8 cellular contexts compared by ENCODE assay signal in the genomic region with DNA sequence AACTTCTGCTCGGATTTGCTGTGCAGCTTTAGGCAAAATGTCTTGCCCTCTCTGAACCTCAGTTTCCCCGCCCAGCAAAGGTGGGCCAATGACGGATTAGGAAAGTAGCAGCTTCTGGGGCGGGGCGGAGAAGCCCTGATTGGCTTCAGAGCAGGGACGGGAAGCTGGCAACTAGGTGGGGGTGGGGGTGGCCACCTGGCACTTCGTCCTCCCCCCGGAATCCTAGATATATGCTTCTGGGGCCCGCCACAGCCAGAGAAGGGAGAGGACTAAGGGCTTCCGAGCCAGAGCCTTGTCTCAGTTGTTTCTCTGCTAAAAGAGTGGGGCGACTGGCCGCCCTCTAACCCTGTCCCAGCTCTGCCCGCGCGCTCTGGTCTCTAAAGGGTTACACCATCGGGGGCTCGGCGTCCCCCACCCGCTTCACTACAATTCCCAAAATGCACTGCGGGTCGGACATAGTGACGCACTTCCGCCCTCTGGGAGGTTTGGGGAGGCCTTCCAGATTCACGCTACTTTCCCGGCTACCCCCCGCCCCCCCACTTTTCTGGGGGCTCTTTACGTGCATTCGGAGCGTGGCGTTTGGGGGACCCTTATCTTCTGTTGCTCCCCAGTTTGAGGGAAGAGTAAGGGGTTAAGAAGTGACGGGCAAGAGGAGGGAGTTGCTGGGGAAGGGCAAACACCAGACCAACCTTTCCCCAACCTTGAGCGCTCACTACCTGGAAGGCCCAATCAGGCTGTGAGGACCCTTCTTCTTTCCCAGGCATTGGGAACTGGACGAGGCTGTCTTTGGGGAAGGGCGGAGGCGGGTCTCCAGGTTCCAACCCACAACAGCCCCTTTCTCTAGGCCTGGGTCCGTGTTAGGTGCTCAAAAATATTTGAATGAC. TPM values are rescaled to one million over a fixed set of nuclear protein-coding genes. Genes with fewer than 3 reads are reported as not detected.
DNase-seq lines count a peak whose midpoint lies in the region; ATAC-seq and FAIRE-seq lines count a peak whose summit lies in the region.

No MANE protein-coding gene starts in this region.

- FAIRE-seq in RCC 7860 (lab: Jason Lieb, UNC), result no peak

- intact Hi-C loops in activated T-helper 1 cell treated with anti-CD3 and anti-CD28 coated beads, Interleukin-12 subunit alpha, Interleukin-12 subunit beta, Interleukin-2, Interleukin-4 antibody, amounts not matched to agents 30 ng/mL and 10 ng/mL and 1 ng/mL, durations not matched to agents 14 hours and 24 hours and 36 hours (cut with micrococcal nuclease), result loop anchor here (1.0 to 10.0 kb wide), 9 partner anchors 16 to 480 kb away; partner anchors contain the start of genes CCDC61, FBXO46, MYPOP and OPA3

- ATAC-seq in GM21737 (IDR thresholded peaks at IDR 0.05; ENCODE audit: unreplicated experiment) (peak; percentile 41), naive B cell (ENCODE audit: low read depth in 2 of 2) (peak; percentile 70)

- H3K9me3 Mint-ChIP-seq in activated T-helper 1 cell treated with anti-CD3 and anti-CD28 coated beads, Interleukin-12 subunit alpha, Interleukin-12 subunit beta, Interleukin-2, Interleukin-4 antibody, amounts not matched to agents 30 ng/mL and 10 ng/mL and 1 ng/mL, durations not matched to agents 14 hours and 24 hours and 36 hours, result no peaks in the 10 kb centered on the region
- H3K9me3 Mint-ChIP-seq in naive B cell, result no peaks in the 10 kb centered on the region

- peak; percentile 71 for DNase-seq in DMS153 treated with DMSO at 0.1 percent for 48 hours (lab: John Stamatoyannopoulos, UW; ENCODE audit: unreplicated experiment)
- DNase-seq in Kasumi-1 (lab: John Stamatoyannopoulos, UW), result peak; percentile 91
- DNase-seq in RCC 7860 (ENCODE audit: low spot score), result peak; percentile 75
- DNase-seq in activated T-helper 1 cell treated with anti-CD3 and anti-CD28 coated beads, Interleukin-12 subunit alpha, Interleukin-12 subunit beta, Interleukin-2, Interleukin-4 antibody, amounts not matched to agents 30 ng/mL and 10 ng/mL and 1 ng/mL, durations not matched to agents 14 hours and 24 hours and 36 hours (ENCODE audit: low spot score), result peak; percentile 88
- DNase-seq in fibroblast of gingiva (ENCODE audit: low read depth), result peak; percentile 93
- DNase-seq in naive B cell, result peak; percentile 89
- DNase-seq in stimulated activated CD8-positive, alpha-beta memory T cell treated with anti-CD3 and anti-CD28 coated beads, Interleukin-7, amount 100 ng/mL, for 48 hours (ENCODE audit: extremely low read depth in 1 of 2, low read depth in 1 of 2), result peak; percentile 73 to 91

- H3K4me3 Mint-ChIP-seq in activated T-helper 1 cell treated with anti-CD3 and anti-CD28 coated beads, Interleukin-12 subunit alpha, Interleukin-12 subunit beta, Interleukin-2, Interleukin-4 antibody, amounts not matched to agents 30 ng/mL and 10 ng/mL and 1 ng/mL, durations not matched to agents 14 hours and 24 hours and 36 hours, result peak overlapping the region; percentile 88
- H3K4me3 Mint-ChIP-seq in naive B cell, result peak overlapping the region; percentile 95 to 99 (median 96)

- peak overlapping the region; percentile 95 for H3K27ac Mint-ChIP-seq in activated T-helper 1 cell treated with anti-CD3 and anti-CD28 coated beads, Interleukin-12 subunit alpha, Interleukin-12 subunit beta, Interleukin-2, Interleukin-4 antibody, amounts not matched to agents 30 ng/mL and 10 ng/mL and 1 ng/mL, durations not matched to agents 14 hours and 24 hours and 36 hours
- H3K27ac Mint-ChIP-seq in naive B cell, result peak overlapping the region; percentile 91 to 97 (median 97)

- peaks cover 13% of the 10 kb centered on the region for H3K4me1 Mint-ChIP-seq in activated T-helper 1 cell treated with anti-CD3 and anti-CD28 coated beads, Interleukin-12 subunit alpha, Interleukin-12 subunit beta, Interleukin-2, Interleukin-4 antibody, amounts not matched to agents 30 ng/mL and 10 ng/mL and 1 ng/mL, durations not matched to agents 14 hours and 24 hours and 36 hours (ENCODE audit: low read depth)
- H3K4me1 Mint-ChIP-seq in naive B cell, result peaks cover 19 to 31% (median 22%) of the 10 kb centered on the region in 3 donors

- H3K36me3 Mint-ChIP-seq in activated T-helper 1 cell treated with anti-CD3 and anti-CD28 coated beads, Interleukin-12 subunit alpha, Interleukin-12 subunit beta, Interleukin-2, Interleukin-4 antibody, amounts not matched to agents 30 ng/mL and 10 ng/mL and 1 ng/mL, durations not matched to agents 14 hours and 24 hours and 36 hours (ENCODE audit: low read depth), result peaks cover 10% of the 10 kb centered on the region
- peaks cover 0 to 7% of the 10 kb centered on the region in 2 donors for H3K36me3 Mint-ChIP-seq in naive B cell

- H3K27me3 Mint-ChIP-seq in activated T-helper 1 cell treated with anti-CD3 and anti-CD28 coated beads, Interleukin-12 subunit alpha, Interleukin-12 subunit beta, Interleukin-2, Interleukin-4 antibody, amounts not matched to agents 30 ng/mL and 10 ng/mL and 1 ng/mL, durations not matched to agents 14 hours and 24 hours and 36 hours (ENCODE audit: insufficient read depth), result peaks cover 1% of the 10 kb centered on the region
- peaks cover 0 to 3% (median 0%) of the 10 kb centered on the region in 3 donors for H3K27me3 Mint-ChIP-seq in naive B cell

RNA-seq across cellular contexts. Expression of gene IRF2BP1, which starts 0.7 kb away (rescaled TPM):
- 20.9 and 21.5 TPM in 2 replicates for total RNA-seq in activated T-helper 1 cell treated with anti-CD3 and anti-CD28 coated beads, Interleukin-12 subunit alpha, Interleukin-12 subunit beta, Interleukin-2, Interleukin-4 antibody, amounts not matched to agents 30 ng/mL and 10 ng/mL and 1 ng/mL, durations not matched to agents 14 hours and 24 hours and 36 hours
- polyA plus RNA-seq in naive B cell (ENCODE audit: low read depth in 6 of 6), result 10 to 100 TPM in 1 of 6 donors, 1 to 10 TPM in 5; 3.1 to 10.1 (median 5.9) TPM

RNA-seq across cellular contexts. Expression of gene MYPOP, which starts 15.7 kb away (rescaled TPM):
- 6.9 and 7.2 TPM in 2 replicates for total RNA-seq in activated T-helper 1 cell treated with anti-CD3 and anti-CD28 coated beads, Interleukin-12 subunit alpha, Interleukin-12 subunit beta, Interleukin-2, Interleukin-4 antibody, amounts not matched to agents 30 ng/mL and 10 ng/mL and 1 ng/mL, durations not matched to agents 14 hours and 24 hours and 36 hours
- polyA plus RNA-seq in naive B cell (ENCODE audit: low read depth in 6 of 6), result under 1 TPM in 4 of 6 donors, not detected in 2; 0.15 to 0.30 (median 0.28) TPM

RNA-seq across cellular contexts. Expression of gene FOXA3, which starts 22.5 kb away (rescaled TPM):
- 0.27 and 0.34 TPM in 2 replicates for total RNA-seq in activated T-helper 1 cell treated with anti-CD3 and anti-CD28 coated beads, Interleukin-12 subunit alpha, Interleukin-12 subunit beta, Interleukin-2, Interleukin-4 antibody, amounts not matched to agents 30 ng/mL and 10 ng/mL and 1 ng/mL, durations not matched to agents 14 hours and 24 hours and 36 hours
- polyA plus RNA-seq in naive B cell (ENCODE audit: low read depth in 6 of 6), result not detected

RNA-seq across cellular contexts. Expression of gene SYMPK, which starts 23.7 kb away (rescaled TPM):
- 118 and 120 TPM in 2 replicates for total RNA-seq in activated T-helper 1 cell treated with anti-CD3 and anti-CD28 coated beads, Interleukin-12 subunit alpha, Interleukin-12 subunit beta, Interleukin-2, Interleukin-4 antibody, amounts not matched to agents 30 ng/mL and 10 ng/mL and 1 ng/mL, durations not matched to agents 14 hours and 24 hours and 36 hours
- 10 to 100 TPM in 2 of 6 donors, 1 to 10 TPM in 4; 6.3 to 24.3 (median 9.0) TPM for polyA plus RNA-seq in naive B cell (ENCODE audit: low read depth in 6 of 6)

RNA-seq across cellular contexts. Expression of gene NANOS2, which starts 27.9 kb away (rescaled TPM):
- total RNA-seq in activated T-helper 1 cell treated with anti-CD3 and anti-CD28 coated beads, Interleukin-12 subunit alpha, Interleukin-12 subunit beta, Interleukin-2, Interleukin-4 antibody, amounts not matched to agents 30 ng/mL and 10 ng/mL and 1 ng/mL, durations not matched to agents 14 hours and 24 hours and 36 hours, result not detected in 2 replicates
- not detected for polyA plus RNA-seq in naive B cell (ENCODE audit: low read depth in 6 of 6)

Comparison
In these comparisons a context has a peak if more than half of its experiments do, and no peak if none do; other contexts are left out.
1. Peak in every context shown above with its lines: DNase-seq and ATAC-seq.